14 cellular contexts compared by ENCODE assay signal in genomic region chr7:37698271-37698670, GRCh38. TPM values are rescaled to one million over a fixed set of nuclear protein-coding genes. Genes with fewer than 3 reads are reported as not detected.
"Had no signal": no experiment of that assay in that cellular context is flagged by ENCODE, and none has a peak within 500 bp of the region (broad histone marks: within the 10 kb centered on the region; RNA-seq: fewer than 3 reads in every experiment).

No MANE protein-coding gene starts in this region.

- H3K27me3 Mint-ChIP-seq: activated CD4-positive, alpha-beta T cell treated with anti-CD3 and anti-CD28 coated beads for 36 hours had no signal

- DNase-seq: activated CD4-positive, alpha-beta T cell treated with anti-CD3 and anti-CD28 coated beads for 36 hours; activated CD4-positive, alpha-beta T cell treated with anti-CD3 and anti-CD28 coated beads, Interleukin-2, amount 50 U/mL, for 48 hours; activated T-cell treated with anti-CD3 and anti-CD28 coated beads for 4 hours; effector CD8-positive, alpha-beta T cell; naive thymus-derived CD8-positive, alpha-beta T cell; sigmoid colon; spleen; stimulated activated naive B cell treated with anti-CD40 and anti-IgM and Interleukin-4, amounts not matched to agents 10 μg/mL and 1 μg/mL and 100 μg/mL, for 72 hours; upper lobe of right lung had no signal

- H3K27ac Mint-ChIP-seq: activated CD4-positive, alpha-beta T cell treated with anti-CD3 and anti-CD28 coated beads for 36 hours; activated naive CD8-positive, alpha-beta T cell; activated T-helper 1 cell treated with anti-CD3 and anti-CD28 coated beads, Interleukin-12 subunit alpha, Interleukin-12 subunit beta, Interleukin-2, Interleukin-4 antibody, amounts not matched to agents 30 ng/mL and 10 ng/mL and 1 ng/mL, durations not matched to agents 14 hours and 24 hours and 36 hours; naive thymus-derived CD8-positive, alpha-beta T cell; stimulated activated naive B cell treated with anti-CD40 and anti-IgM and Interleukin-4, amounts not matched to agents 10 μg/mL and 1 μg/mL and 100 μg/mL, for 72 hours had no signal

- H3K36me3 Mint-ChIP-seq: activated naive CD8-positive, alpha-beta T cell; naive thymus-derived CD8-positive, alpha-beta T cell; stimulated activated naive B cell treated with anti-CD40 and anti-IgM and Interleukin-4, amounts not matched to agents 10 μg/mL and 1 μg/mL and 100 μg/mL, for 72 hours had no signal

- H3K4me3 Mint-ChIP-seq: activated CD4-positive, alpha-beta T cell treated with anti-CD3 and anti-CD28 coated beads for 36 hours; activated naive CD8-positive, alpha-beta T cell; activated T-helper 1 cell treated with anti-CD3 and anti-CD28 coated beads, Interleukin-12 subunit alpha, Interleukin-12 subunit beta, Interleukin-2, Interleukin-4 antibody, amounts not matched to agents 30 ng/mL and 10 ng/mL and 1 ng/mL, durations not matched to agents 14 hours and 24 hours and 36 hours; naive thymus-derived CD8-positive, alpha-beta T cell; stimulated activated naive B cell treated with anti-CD40 and anti-IgM and Interleukin-4, amounts not matched to agents 10 μg/mL and 1 μg/mL and 100 μg/mL, for 72 hours had no signal

- H3K9me3 Mint-ChIP-seq: activated T-helper 1 cell treated with anti-CD3 and anti-CD28 coated beads, Interleukin-12 subunit alpha, Interleukin-12 subunit beta, Interleukin-2, Interleukin-4 antibody, amounts not matched to agents 30 ng/mL and 10 ng/mL and 1 ng/mL, durations not matched to agents 14 hours and 24 hours and 36 hours had no signal

- ATAC-seq: activated CD4-positive, alpha-beta T cell treated with anti-CD3 and anti-CD28 coated beads for 36 hours; gastroesophageal sphincter; naive thymus-derived CD8-positive, alpha-beta T cell; upper lobe of right lung had no signal

RNA-seq across cellular contexts. Expression of gene GPR141, which starts 14.7 kb away (rescaled TPM):
- total RNA-seq: activated CD4-positive, alpha-beta T cell treated with anti-CD3 and anti-CD28 coated beads for 36 hours; activated T-helper 1 cell treated with anti-CD3 and anti-CD28 coated beads, Interleukin-12 subunit alpha, Interleukin-12 subunit beta, Interleukin-2, Interleukin-4 antibody, amounts not matched to agents 30 ng/mL and 10 ng/mL and 1 ng/mL, durations not matched to agents 14 hours and 24 hours and 36 hours; cerebellum; endothelial cell of umbilical vein; naive thymus-derived CD8-positive, alpha-beta T cell had no signal
